30 cellular contexts compared by ENCODE assay signal in the genomic region with DNA sequence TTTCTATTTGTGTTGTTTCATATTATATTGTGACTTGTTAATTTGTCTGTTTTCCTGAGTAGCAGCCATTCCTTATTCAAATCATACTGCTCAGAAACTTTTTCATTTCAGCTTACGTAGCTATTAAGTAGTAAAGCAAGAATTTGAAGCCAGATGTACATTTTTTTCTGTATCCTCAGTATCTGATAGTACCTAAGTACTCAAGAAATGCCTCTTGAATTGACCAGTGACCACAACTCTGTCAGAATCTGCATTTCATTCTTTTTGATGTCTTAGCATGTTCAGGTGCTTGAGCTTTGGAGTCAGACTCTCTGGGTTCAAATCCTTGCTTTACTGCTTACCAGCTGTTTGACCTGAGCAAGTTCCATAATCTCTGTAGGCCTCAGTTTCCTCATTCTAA.
"Had no signal": no experiment of that assay in that cellular context is flagged by ENCODE, and none has a peak within 500 bp of the region (broad histone marks: within the 10 kb centered on the region; RNA-seq: fewer than 3 reads in every experiment).

No MANE protein-coding gene starts in this region.

- H3K36me3 ChIP-seq: left lung, lower lobe of right lung, pancreas, prostate gland, suprapubic skin, thoracic aorta, tibial artery, upper lobe of right lung had no signal

- H3K4me3 Mint-ChIP-seq: immature natural killer cell; nephron; neural crest cell; stimulated activated naive CD8-positive, alpha-beta T cell treated with anti-CD3 and anti-CD28 coated beads, Interleukin-15, Interleukin-2, amounts not matched to agents 100 ng/mL and 50 ng/mL, for 24 hours had no signal

- DNase-seq: hypothalamus; immature natural killer cell; kidney; left colon; left lung; lower lobe of right lung; mammary epithelial cell; mesenchymal stem cell; naive thymus-derived CD8-positive, alpha-beta T cell; nucleus accumbens; pancreas; posterior cingulate gyrus; retina; right cardiac atrium; stimulated activated CD4-positive, alpha-beta T cell treated with anti-CD3 and anti-CD28 coated beads, Interleukin-12 subunit alpha, Interleukin-12 subunit beta, amount 100 ng/mL, for 4 hours; stimulated activated CD4-positive, alpha-beta T cell treated with anti-CD3 and anti-CD28 coated beads, Interleukin-15, amount 100 ng/mL, for 24 hours; stimulated activated CD4-positive, alpha-beta T cell treated with anti-CD3 and anti-CD28 coated beads, Interleukin-2, amount 100 ng/mL, for 24 hours; stimulated activated CD4-positive, alpha-beta T cell treated with anti-CD3 and anti-CD28 coated beads, Interleukin-4, amount 100 ng/mL, for 1 hour; stimulated activated naive CD4-positive, alpha-beta T cell; tibial artery; trophoblast cell; upper lobe of right lung had no signal

- ATAC-seq: left colon; left lung; lower lobe of right lung; naive thymus-derived CD8-positive, alpha-beta T cell; pancreas; right cardiac atrium; sciatic nerve; upper lobe of right lung had no signal

- H3K4me3 ChIP-seq: left lung, lower lobe of right lung, pancreas, prostate gland, skin epidermis, suprapubic skin, thoracic aorta, tibial artery, upper lobe of right lung had no signal

- H3K9me3 ChIP-seq: left lung, lower lobe of right lung, pancreas, prostate gland, suprapubic skin, thoracic aorta, tibial artery, upper lobe of right lung had no signal

- H3K36me3 Mint-ChIP-seq: immature natural killer cell had no signal

- H3K27me3 ChIP-seq: left lung, pancreas, suprapubic skin, tibial artery, upper lobe of right lung had no signal

- H3K27me3 Mint-ChIP-seq: naive thymus-derived CD8-positive, alpha-beta T cell; stimulated activated naive CD8-positive, alpha-beta T cell treated with anti-CD3 and anti-CD28 coated beads, Interleukin-15, Interleukin-2, amounts not matched to agents 100 ng/mL and 50 ng/mL, for 24 hours had no signal

- H3K9me3 Mint-ChIP-seq: immature natural killer cell; naive thymus-derived CD8-positive, alpha-beta T cell; nephron; stimulated activated naive CD8-positive, alpha-beta T cell treated with anti-CD3 and anti-CD28 coated beads, Interleukin-15, Interleukin-2, amounts not matched to agents 100 ng/mL and 50 ng/mL, for 24 hours had no signal

- H3K4me1 ChIP-seq: lower lobe of right lung had no signal

- H3K27ac Mint-ChIP-seq: immature natural killer cell; nephron; stimulated activated naive CD8-positive, alpha-beta T cell treated with anti-CD3 and anti-CD28 coated beads, Interleukin-15, Interleukin-2, amounts not matched to agents 100 ng/mL and 50 ng/mL, for 24 hours had no signal
